ENCODE assay signal across 8 cellular contexts in the genomic region with DNA sequence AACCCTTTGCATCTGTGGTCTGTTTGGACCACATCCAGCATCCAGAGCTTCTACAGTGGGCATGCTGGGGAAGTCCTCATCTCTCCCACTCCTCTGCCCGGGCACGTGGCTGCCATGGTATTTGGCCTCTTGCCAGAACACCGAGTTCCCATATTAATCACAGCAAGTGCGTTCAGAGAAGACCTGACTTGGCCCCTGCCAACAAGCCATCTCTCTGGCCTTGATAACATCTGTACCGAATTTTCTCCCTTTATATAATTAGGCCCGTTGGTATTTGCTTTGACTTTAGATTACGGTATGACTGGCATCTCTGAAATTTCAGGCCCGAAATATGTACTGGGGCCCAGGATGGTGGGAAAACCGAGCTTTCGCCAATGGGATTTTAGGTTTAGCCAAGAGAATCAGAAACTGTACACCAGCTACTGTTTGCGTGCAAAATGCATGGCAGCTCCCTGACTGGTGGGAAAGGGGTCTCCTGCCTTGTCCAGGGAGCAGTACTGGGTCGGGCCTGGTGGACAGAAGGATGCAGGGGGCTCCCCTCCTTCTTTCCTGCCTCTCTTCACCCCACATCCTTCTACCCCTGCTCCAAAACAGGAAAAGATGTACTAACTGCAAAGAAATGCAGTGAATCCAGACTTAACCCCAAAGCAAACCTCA.
DNase-seq lines count a peak whose midpoint lies in the region; ATAC-seq and TF ChIP-seq lines count a peak whose summit lies in the region.

No MANE protein-coding gene starts in this region.

- no peaks in the 10 kb centered on the region for H3F3A ChIP-seq in PC-3 (ENCODE audit: low read length, unreplicated experiment)

- peaks cover 31% of the 10 kb centered on the region for H3K36me3 Mint-ChIP-seq in Calu3 (ENCODE audit: insufficient read depth, unreplicated experiment)

- H3K27me3 ChIP-seq in PC-3 (ENCODE audit: low read length): no peaks in the 10 kb centered on the region

- POLR2A ChIA-PET in PC-3 (lab: Charles Lee; ENCODE audit: unreplicated experiment): no interaction called here

- no peaks in the 10 kb centered on the region for H3K27me3 Mint-ChIP-seq in stimulated activated naive CD8-positive, alpha-beta T cell treated with anti-CD3 and anti-CD28 coated beads, Interleukin-15, amount 100 ng/mL, for 72 hours
- H3K27me3 Mint-ChIP-seq in Calu3 (ENCODE audit: unreplicated experiment): no peaks in the 10 kb centered on the region

- H3K4me1 ChIP-seq in PC-3 (ENCODE audit: insufficient read depth, low read length): no peaks in the 10 kb centered on the region

- no peak overlapping the region for H3K27ac Mint-ChIP-seq in stimulated activated naive CD8-positive, alpha-beta T cell treated with anti-CD3 and anti-CD28 coated beads, Interleukin-15, amount 100 ng/mL, for 72 hours
- no peak overlapping the region for H3K27ac Mint-ChIP-seq in Calu3 (ENCODE audit: unreplicated experiment)

- H3K9me3 ChIP-seq in PC-3 (ENCODE audit: low read length): no peaks in the 10 kb centered on the region

- no peak overlapping the region for H2AFZ ChIP-seq in PC-3 (ENCODE audit: low read length)

- ATAC-seq in stimulated activated naive CD8-positive, alpha-beta T cell treated with anti-CD3 and anti-CD28 coated beads, Interleukin-15, Interleukin-2, amounts not matched to agents 100 U/mL and 50 U/mL, for 24 hours: no peak
- no peak for ATAC-seq in stimulated activated naive CD8-positive, alpha-beta T cell treated with anti-CD3 and anti-CD28 coated beads, Interleukin-15, amount 100 ng/mL, for 72 hours
- ATAC-seq in PC-3 (no peak), GM19023 (IDR thresholded peaks at IDR 0.05; ENCODE audit: unreplicated experiment) (no peak)

- H3K4me3 ChIP-seq in astrocyte of the spinal cord (ENCODE audit: low read depth, low read length): no peak overlapping the region
- no peak overlapping the region for H3K4me3 ChIP-seq in PC-3 (ENCODE audit: low read length)

- no peaks in the 10 kb centered on the region for H3K79me2 ChIP-seq in PC-3 (ENCODE audit: low read length)

- H3K4me2 ChIP-seq in PC-3 (ENCODE audit: low read length): no peak overlapping the region

- peak overlapping the region in 1 of 2 donors; percentile 44 for H3K4me3 Mint-ChIP-seq in stimulated activated naive CD8-positive, alpha-beta T cell treated with anti-CD3 and anti-CD28 coated beads, Interleukin-15, amount 100 ng/mL, for 72 hours
- H3K4me3 Mint-ChIP-seq in Calu3 (ENCODE audit: low read depth, unreplicated experiment): no peak overlapping the region

- H3K27ac ChIP-seq in PC-3 (ENCODE audit: low read length): no peak overlapping the region

- peak; percentile 61 for DNase-seq in stimulated activated naive CD8-positive, alpha-beta T cell treated with anti-CD3 and anti-CD28 coated beads, Interleukin-15, Interleukin-2, amounts not matched to agents 100 U/mL and 50 U/mL, for 24 hours
- no peak for DNase-seq in stimulated activated naive CD8-positive, alpha-beta T cell treated with anti-CD3 and anti-CD28 coated beads, Interleukin-15, amount 100 ng/mL, for 72 hours
- peak; percentile 72 for DNase-seq in astrocyte of the spinal cord (ENCODE audit: low read depth, low spot score)
- peak; percentile 46 for DNase-seq in kidney tubule cell (ENCODE audit: low spot score)
- DNase-seq in PC-3: no peak
- DNase-seq in NOMO-1 (lab: John Stamatoyannopoulos, UW; ENCODE audit: unreplicated experiment in 2 of 2): no peak
- DNase-seq in Calu3: no peak

- H3K9me2 ChIP-seq in PC-3 (replicated peaks; ENCODE audit: low read length): no peaks in the 10 kb centered on the region

- intact Hi-C loops in PC-3 (cut with micrococcal nuclease): no loop called here
- intact Hi-C loops in Calu3 (cut with micrococcal nuclease; ENCODE audit: unreplicated experiment): no loop called here

- BruUV-seq in PC-3 (replicated peaks; lab: Mats Ljungman, UMichigan) (no TSS peak), Calu3 (replicated peaks; lab: Mats Ljungman, UMichigan) (no TSS peak)

- peaks cover 7 to 15% of the 10 kb centered on the region in 2 donors for H3K9me3 Mint-ChIP-seq in stimulated activated naive CD8-positive, alpha-beta T cell treated with anti-CD3 and anti-CD28 coated beads, Interleukin-15, amount 100 ng/mL, for 72 hours
- no peaks in the 10 kb centered on the region for H3K9me3 Mint-ChIP-seq in Calu3 (ENCODE audit: low read depth, unreplicated experiment)

- H4K20me1 ChIP-seq in PC-3 (ENCODE audit: low read length): no peaks in the 10 kb centered on the region

- peaks cover 85% of the 10 kb centered on the region for H3K4me1 Mint-ChIP-seq in stimulated activated naive CD8-positive, alpha-beta T cell treated with anti-CD3 and anti-CD28 coated beads, Interleukin-15, amount 100 ng/mL, for 72 hours
- H3K4me1 Mint-ChIP-seq in Calu3 (ENCODE audit: low read depth, unreplicated experiment): peaks cover 25% of the 10 kb centered on the region

- peaks cover 8% of the 10 kb centered on the region; the same call in 1 of the 2 replicates for H3K36me3 ChIP-seq in PC-3 (ENCODE audit: low read depth, low read length)

- CTCF ChIA-PET in PC-3 (lab: Charles Lee): no interaction called here
- CTCF ChIA-PET in Calu3 (lab: Charles Lee): no interaction called here

- in situ Hi-C loops in astrocyte of the spinal cord (cut with HindIII; ENCODE audit: low sequenced_read_pairs): no loop called here

- no peak overlapping the region for H3K9ac ChIP-seq in PC-3 (ENCODE audit: low read length)

- TF ChIP-seq CTCF in astrocyte of the spinal cord (IDR thresholded peaks at IDR 0.05; ENCODE audit: low read depth, low read length) (no peak), PC-3 (conservative IDR thresholded peaks at IDR 0.05; ENCODE audit: low read depth, low read length) (no peak), Calu3 (IDR thresholded peaks at IDR 0.05; ENCODE audit: unreplicated experiment) (no peak)

Comparison
In these comparisons a context has a peak if more than half of its experiments do, and no peak if none do; other contexts are left out.
1. DNase-seq: peak in stimulated activated naive CD8-positive, alpha-beta T cell treated with anti-CD3 and anti-CD28 coated beads, Interleukin-15, Interleukin-2, amounts not matched to agents 100 U/mL and 50 U/mL, for 24 hours (single experiment), astrocyte of the spinal cord (single experiment) and kidney tubule cell (single experiment); none in stimulated activated naive CD8-positive, alpha-beta T cell treated with anti-CD3 and anti-CD28 coated beads, Interleukin-15, amount 100 ng/mL, for 72 hours (0 of 2), PC-3 (single experiment), NOMO-1 (0 of 2) and Calu3 (single experiment).